28 cellular contexts compared by ENCODE assay signal in the genomic region with DNA sequence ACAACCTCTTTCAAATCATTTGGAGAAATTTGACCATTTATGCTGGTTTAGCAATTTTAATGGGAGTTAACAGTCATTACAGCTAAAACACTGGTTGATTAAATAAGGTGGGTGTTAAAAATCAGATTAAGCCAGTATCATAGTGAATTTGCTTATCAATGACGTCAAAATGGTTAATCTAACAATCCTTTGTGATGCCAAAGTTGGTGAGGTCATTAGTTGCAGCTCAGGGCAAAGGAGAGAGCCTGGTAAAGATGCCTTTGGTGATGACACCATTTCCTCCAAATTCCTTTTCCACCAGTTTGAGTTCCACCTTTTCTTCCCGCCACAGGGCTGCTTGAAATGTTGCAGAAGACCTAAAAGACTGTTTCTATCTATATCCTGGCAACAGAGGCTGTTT.
A peak's percentile ranks its signal among the peaks of the same experiment; 100 is the strongest.
DNase-seq lines count a peak whose midpoint lies in the region; ATAC-seq, FAIRE-seq and TF ChIP-seq lines count a peak whose summit lies in the region.
"Had no signal": no experiment of that assay in that cellular context is flagged by ENCODE, and none has a peak within 500 bp of the region (broad histone marks: within the 10 kb centered on the region; RNA-seq: fewer than 3 reads in every experiment).

No MANE protein-coding gene starts in this region.

- in situ Hi-C loops in HepG2 (cut with HindIII; ENCODE audit: extremely low pct_ligation_motif_present, low pct_unique_long_range_greater_than_20kb): no loop called here

- H3K9me3 ChIP-seq in HepG2 (ENCODE audit: low read length) (no peaks in the 10 kb centered on the region), right lobe of liver (no peaks in the 10 kb centered on the region), NT2/D1 (ENCODE audit: insufficient read depth, low read length) (no peaks in the 10 kb centered on the region), esophagus squamous epithelium (peaks cover 0 to 4% (median 0%) of the 10 kb centered on the region in 3 donors)
- H3K9me3 ChIP-seq: A549, Caco-2 had no signal

- no peak overlapping the region for H3K4me3 ChIP-seq in HepG2 (replicated peaks in 1 of 3; ENCODE audit: insufficient read depth in 1 of 3, low read depth in 2 of 3, low read length in 3 of 3)
- no peak overlapping the region for H3K4me3 ChIP-seq in right lobe of liver
- no peak overlapping the region for H3K4me3 ChIP-seq in NT2/D1 (ENCODE audit: insufficient read length, low read depth)
- no peak overlapping the region for H3K4me3 ChIP-seq in mesendoderm (ENCODE audit: low read length)
- H3K4me3 ChIP-seq in esophagus squamous epithelium: no peak overlapping the region
- H3K4me3 ChIP-seq: A549; BLaER1 treated with 17β-estradiol and CSF1 and Interleukin-3, amounts not matched to agents 10 nM and 100 nM; GM12878 had no signal

- no peak for TF ChIP-seq POLR2A in HepG2 (IDR thresholded peaks at IDR 0.05; ENCODE audit: insufficient read depth in 1 of 2, low read depth in 2 of 2, low read length in 2 of 2)
- no peak for TF ChIP-seq POLR2A in right lobe of liver (IDR thresholded peaks at IDR 0.05)
- no peak for TF ChIP-seq POLR2A in esophagus squamous epithelium (IDR thresholded peaks at IDR 0.05)

- H4K8ac ChIP-seq in mesendoderm (ENCODE audit: low read depth, low read length): no peak overlapping the region

- POLR2A ChIA-PET in HepG2 (lab: Yijun Ruan, JAX): no interaction called here

- FAIRE-seq in HepG2 (lab: Jason Lieb, UNC): no peak
- FAIRE-seq: A549, GM12878, GM12892, GM18507, GM19239 had no signal

- H2BK120ac ChIP-seq in mesendoderm (ENCODE audit: low read depth, low read length): no peak overlapping the region

- no peaks in the 10 kb centered on the region for H3K36me3 ChIP-seq in HepG2 (replicated peaks in 1 of 2; ENCODE audit: control insufficient read depth in 1 of 2, insufficient read depth in 2 of 2, low read length in 2 of 2)
- no peaks in the 10 kb centered on the region for H3K36me3 ChIP-seq in right lobe of liver
- H3K36me3 ChIP-seq in NT2/D1 (ENCODE audit: insufficient read depth, insufficient read length, low read length): no peaks in the 10 kb centered on the region
- no peaks in the 10 kb centered on the region for H3K36me3 ChIP-seq in mesendoderm (ENCODE audit: control insufficient read depth, insufficient read depth, low read length)
- H3K36me3 ChIP-seq in esophagus squamous epithelium: no peaks in the 10 kb centered on the region
- H3K36me3 ChIP-seq: BLaER1 treated with 17β-estradiol and CSF1 and Interleukin-3, amounts not matched to agents 10 nM and 100 nM had no signal

- TF ChIP-seq RAD21 in HepG2 (CRISPR knock-in tag; IDR thresholded peaks at IDR 0.05): no peak

- TF ChIP-seq EP300 in HepG2 (IDR thresholded peaks at IDR 0.05; ENCODE audit: low read depth in 2 of 2, low read length in 2 of 2): no peak
- no peak for TF ChIP-seq EP300 in HepG2 (CRISPR knock-in tag; IDR thresholded peaks at IDR 0.05; ENCODE audit: borderline replicate concordance)

- H3K27ac ChIP-seq in HepG2 (ENCODE audit: extremely low read length, insufficient read depth, low read length): no peak overlapping the region
- H3K27ac ChIP-seq in right lobe of liver: no peak overlapping the region
- no peak overlapping the region for H3K27ac ChIP-seq in mesendoderm (ENCODE audit: low read depth, low read length)
- H3K27ac ChIP-seq in esophagus squamous epithelium: no peak overlapping the region
- H3K27ac ChIP-seq: 22Rv1; A549; BLaER1 treated with 17β-estradiol and CSF1 and Interleukin-3, amounts not matched to agents 10 nM and 100 nM; C4-2B had no signal

- no peak overlapping the region for H2BK5ac ChIP-seq in mesendoderm (ENCODE audit: low read length)

- no peak overlapping the region for H2BK15ac ChIP-seq in mesendoderm (replicated peaks; ENCODE audit: low read depth)

- H3K9ac ChIP-seq in HepG2 (ENCODE audit: insufficient read depth, low read depth, low read length): no peak overlapping the region
- no peak overlapping the region for H3K9ac ChIP-seq in NT2/D1 (ENCODE audit: insufficient read length, low read depth)
- H3K9ac ChIP-seq in mesendoderm (ENCODE audit: low read length): no peak overlapping the region
- H3K9ac ChIP-seq: BLaER1 treated with 17β-estradiol and CSF1 and Interleukin-3, amounts not matched to agents 10 nM and 100 nM had no signal

- no peak overlapping the region for H3K18ac ChIP-seq in mesendoderm (ENCODE audit: low read length)

- DNase-seq in HepG2 (ENCODE audit: low spot score): no peak
- no peak for DNase-seq in right lobe of liver
- DNase-seq in M059J (ENCODE audit: low read depth): peak; percentile 3
- DNase-seq in NT2/D1 (ENCODE audit: low read depth, low spot score): peak; percentile 1
- peak; percentile 15 for DNase-seq in mesendoderm
- DNase-seq in esophagus squamous epithelium (lab: John Stamatoyannopoulos, UW): no peak
- DNase-seq: AML-193; Caco-2; Calu3; CD4-positive, alpha-beta T cell; CD8-positive, alpha-beta T cell; DMS 273 treated with DMSO at 0.1 percent for 48 hours; DMS153; DMS53; DMS79; DND-41; EL; GDM1 had no signal

- no peaks in the 10 kb centered on the region for H3K27me3 ChIP-seq in HepG2 (ENCODE audit: control insufficient read depth in 1 of 2, insufficient read depth in 2 of 2, low read length in 2 of 2)
- no peaks in the 10 kb centered on the region for H3K27me3 ChIP-seq in right lobe of liver
- no peaks in the 10 kb centered on the region for H3K27me3 ChIP-seq in NT2/D1 (ENCODE audit: insufficient read depth, insufficient read length)
- no peaks in the 10 kb centered on the region for H3K27me3 ChIP-seq in mesendoderm (ENCODE audit: insufficient read depth, low read length, poor library complexity)
- H3K27me3 ChIP-seq in esophagus squamous epithelium: no peaks in the 10 kb centered on the region
- H3K27me3 ChIP-seq: BLaER1 treated with 17β-estradiol and CSF1 and Interleukin-3, amounts not matched to agents 10 nM and 100 nM had no signal

- no peak for TF ChIP-seq CTCF in HepG2 (CRISPR knock-in tag; IDR thresholded peaks at IDR 0.05)
- TF ChIP-seq CTCF in right lobe of liver (IDR thresholded peaks at IDR 0.05): no peak
- no peak for TF ChIP-seq CTCF in esophagus squamous epithelium (IDR thresholded peaks at IDR 0.05)

- no peak overlapping the region for H3K56ac ChIP-seq in mesendoderm (ENCODE audit: low read length)

- intact Hi-C loops in HepG2 (cut with micrococcal nuclease; ENCODE audit: unreplicated experiment): no loop called here
- intact Hi-C loops in right lobe of liver (cut with DNase I): no loop called here
- intact Hi-C loops in esophagus squamous epithelium (cut with DNase I): no loop called here

- H2AK5ac ChIP-seq in mesendoderm (ENCODE audit: low read length): no peak overlapping the region

- no peak overlapping the region for H3K4ac ChIP-seq in mesendoderm (ENCODE audit: low read depth, low read length)

- H4K5ac ChIP-seq in mesendoderm (ENCODE audit: low read length): no peak overlapping the region

- H3K79me1 ChIP-seq in mesendoderm (ENCODE audit: low read length): no peaks in the 10 kb centered on the region

- no peak overlapping the region for H2AFZ ChIP-seq in HepG2 (ENCODE audit: low read length)

- BruUV-seq in HepG2 (replicated peaks; lab: Mats Ljungman, UMichigan): no TSS peak

- CTCF ChIA-PET in HepG2 (lab: Yijun Ruan, JAX; ENCODE audit: low intra/inter-chr PET ratio, low total read pairs): no interaction called here

- H3K4me1 ChIP-seq in HepG2 (ENCODE audit: insufficient read depth, low read length) (no peaks in the 10 kb centered on the region), right lobe of liver (no peaks in the 10 kb centered on the region), NT2/D1 (ENCODE audit: insufficient read depth, insufficient read length) (no peaks in the 10 kb centered on the region), mesendoderm (ENCODE audit: control insufficient read depth, low read depth, low read length) (no peaks in the 10 kb centered on the region), esophagus squamous epithelium (no peaks in the 10 kb centered on the region)
- H3K4me1 ChIP-seq: A549; BLaER1 treated with 17β-estradiol and CSF1 and Interleukin-3, amounts not matched to agents 10 nM and 100 nM; Caco-2 had no signal

- 5% methylated on average over 2 of the region's 2 CpGs for WGBS in HepG2 (ENCODE audit: low lambda C conversion rate)
- 37% methylated on average over 2 of the region's 2 CpGs for WGBS in right lobe of liver (ENCODE audit: insufficient coverage, low coverage, low lambda C conversion rate, missing lambda C conversion rate)
- WGBS in mesendoderm (ENCODE audit: extremely low coverage, insufficient coverage, low lambda C conversion rate): no CpG with 5 or more reads among the region's 2 CpGs
- 68 to 77% methylated on average over 2 of the region's 2 CpGs for WGBS in esophagus squamous epithelium, 2 donors

- H3K23ac ChIP-seq in mesendoderm (ENCODE audit: low read length): no peak overlapping the region

- H3K79me2 ChIP-seq in HepG2 (ENCODE audit: insufficient read depth, low read length) (no peaks in the 10 kb centered on the region), mesendoderm (ENCODE audit: control insufficient read depth, insufficient read depth, low read length) (no peaks in the 10 kb centered on the region)

- ATAC-seq in HepG2 (no peak), right lobe of liver (no peak), HG02678 (IDR thresholded peaks at IDR 0.05; ENCODE audit: unreplicated experiment) (no peak), GM18909 (IDR thresholded peaks at IDR 0.05; ENCODE audit: poor library complexity, unreplicated experiment) (no peak)
- ATAC-seq: A549; CD8-positive, alpha-beta T cell; GM12878 had no signal

- H3K4me2 ChIP-seq in HepG2 (ENCODE audit: low read depth, low read length): no peak overlapping the region
- H3K4me2 ChIP-seq in mesendoderm (ENCODE audit: low read length): no peak overlapping the region
- H3K4me2 ChIP-seq: A549; BLaER1 treated with 17β-estradiol and CSF1 and Interleukin-3, amounts not matched to agents 10 nM and 100 nM had no signal

- H4K20me1 ChIP-seq in HepG2 (ENCODE audit: insufficient read depth, low read length): no peaks in the 10 kb centered on the region
- H4K20me1 ChIP-seq: BLaER1 treated with 17β-estradiol and CSF1 and Interleukin-3, amounts not matched to agents 10 nM and 100 nM had no signal

TF ChIP-seq in HepG2, 621 proteins besides CTCF, POLR2A, EP300 and RAD21:
- TF ChIP-seq ATF7 (IDR thresholded peaks at IDR 0.05) (peak; percentile 54; the same call in 1 of the 2 replicates), ATF7 (CRISPR knock-in tag; IDR thresholded peaks at IDR 0.05) (no peak), MAFK (conservative IDR thresholded peaks at IDR 0.05 in 1 of 2, IDR thresholded peaks at IDR 0.05 in 1 of 2; ENCODE audit: low read length in 2 of 2) (peak; percentile 23; a peak in 1 of 4 replicates), PRPF4 (IDR thresholded peaks at IDR 0.05; ENCODE audit: low read depth, low read length, poor library complexity, severe bottlenecking) (no peak), CREB1 (IDR thresholded peaks at IDR 0.05) (peak; percentile 80), CREB1 (CRISPR knock-in tag; IDR thresholded peaks at IDR 0.05) (no peak), ZFP1 (CRISPR knock-in tag; IDR thresholded peaks at IDR 0.05) (no peak)

Comparison
In these comparisons a context has a peak if more than half of its experiments do, and no peak if none do; other contexts are left out.
1. DNase-seq: peak in M059J (single experiment), NT2/D1 (single experiment) and mesendoderm (single experiment); none in HepG2 (single experiment), right lobe of liver (0 of 3) and esophagus squamous epithelium (single experiment).